18 cellular contexts compared by ENCODE assay signal in the genomic region with DNA sequence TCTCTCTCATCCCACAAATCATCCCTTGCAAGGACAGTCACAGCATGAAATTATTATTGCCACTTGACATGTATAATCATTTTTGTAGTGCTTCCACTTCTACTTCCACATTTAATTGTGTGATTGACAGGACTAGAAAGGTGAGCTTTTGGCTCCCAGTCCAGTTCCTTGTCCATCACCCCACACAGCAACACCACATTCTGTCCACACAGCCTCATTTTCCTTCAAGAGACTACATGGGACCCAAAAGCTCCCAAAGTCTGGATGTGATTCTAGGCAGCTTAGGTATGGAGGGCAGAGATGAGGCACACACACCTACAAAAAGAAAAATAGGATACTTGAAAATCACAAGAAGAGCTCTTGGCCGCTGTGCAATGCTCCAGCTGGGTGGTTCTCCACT.
DNase-seq lines count a peak whose midpoint lies in the region; ATAC-seq, FAIRE-seq and TF ChIP-seq lines count a peak whose summit lies in the region.
"Had no signal": no experiment of that assay in that cellular context is flagged by ENCODE, and none has a peak within 500 bp of the region (broad histone marks: within the 10 kb centered on the region; RNA-seq: fewer than 3 reads in every experiment).

No MANE protein-coding gene starts in this region.

- H3K4me2 ChIP-seq in BLaER1 treated with 17β-estradiol and CSF1 and Interleukin-3, amounts not matched to agents 10 nM and 100 nM: peak overlapping the region in 6 of 11 experiments; percentile 66 to 90 (median 80); a peak in 12 of 22 replicates
- no peak overlapping the region for H3K4me2 ChIP-seq in IMR-90 (ENCODE audit: low read depth, low read length)

- in situ Hi-C loops in IMR-90 (cut with MboI; ENCODE audit: low sequenced_read_pairs): loop anchor here (10.0 kb wide), 1 partner anchor 77 kb away; no protein-coding TSS in a partner anchor

- H3K23ac ChIP-seq in IMR-90 (ENCODE audit: low read depth, low read length): no peak overlapping the region

- ATAC-seq in IMR-90 (ENCODE audit: low read depth) (no peak), pancreas (no peak)
- no peak for ATAC-seq in activated CD4-positive, CD25-positive, alpha-beta regulatory T cell treated with anti-CD3 and anti-CD28 coated beads, Interleukin-2, amount 50 U/mL, for 24 hours
- ATAC-seq: HepG2 had no signal

- peaks cover 0 to 2% (median 0%) of the 10 kb centered on the region in 11 experiments; a peak in 1 of 22 replicates for H3K36me3 ChIP-seq in BLaER1 treated with 17β-estradiol and CSF1 and Interleukin-3, amounts not matched to agents 10 nM and 100 nM
- no peaks in the 10 kb centered on the region for H3K36me3 ChIP-seq in IMR-90 (ENCODE audit: control insufficient read depth, insufficient read depth, low read length)
- no peaks in the 10 kb centered on the region for H3K36me3 ChIP-seq in pancreas
- H3K36me3 ChIP-seq: BE2C had no signal

- DNase-seq in DMS79 treated with DMSO at 0.1 percent for 48 hours (lab: John Stamatoyannopoulos, UW) (peak; percentile 85), IMR-90 (no peak), endothelial cell (ENCODE audit: low spot score) (no peak), pancreas (no peak), iPS-NIHi7 (ENCODE audit: extremely low spot score) (no peak)
- DNase-seq: BE2C; CD4-positive, alpha-beta memory T cell; DMS153; DND-41; H9; KG1 had no signal

- H3K9me1 ChIP-seq in IMR-90 (ENCODE audit: insufficient read depth, low read length): peaks cover 6% of the 10 kb centered on the region

- no TSS peak for BruUV-seq in IMR-90 (replicated peaks; lab: Mats Ljungman, UMichigan)

- dilution Hi-C loops in IMR-90 (cut with HindIII; ENCODE audit: low sequenced_read_pairs, unreplicated experiment): no loop called here

- H4K8ac ChIP-seq in IMR-90 (ENCODE audit: low read depth in 2 of 2, low read length in 2 of 2): no peak overlapping the region

- intact Hi-C loops in IMR-90 (cut with micrococcal nuclease): no loop called here
- intact Hi-C loops in pancreas (cut with DNase I): no loop called here

- no peak overlapping the region for H2BK5ac ChIP-seq in IMR-90 (ENCODE audit: low read depth, low read length, poor library complexity, severe bottlenecking)

- peaks cover 7 to 23% (median 14%) of the 10 kb centered on the region in 11 experiments for H3K9me3 ChIP-seq in BLaER1 treated with 17β-estradiol and CSF1 and Interleukin-3, amounts not matched to agents 10 nM and 100 nM (replicated peaks in 1 of 11)
- H3K9me3 ChIP-seq in IMR-90 (ENCODE audit: control insufficient read depth, insufficient read depth, low read length): no peaks in the 10 kb centered on the region; the same call in 1 of the 2 replicates
- H3K9me3 ChIP-seq in pancreas: no peaks in the 10 kb centered on the region
- H3K9me3 ChIP-seq: BE2C had no signal

- no peak for TF ChIP-seq RAD21 in IMR-90 (IDR thresholded peaks at IDR 0.05; ENCODE audit: low read length)

- no peak overlapping the region for H4K5ac ChIP-seq in IMR-90 (ENCODE audit: low read depth, low read length)

- H3K4me3 Mint-ChIP-seq in endothelial cell (ENCODE audit: unreplicated experiment): peak overlapping the region; percentile 17
- H3K4me3 Mint-ChIP-seq: CD4-positive, alpha-beta memory T cell; H9 had no signal

- peaks cover 7% of the 10 kb centered on the region for H3K36me3 Mint-ChIP-seq in endothelial cell (ENCODE audit: low read depth, unreplicated experiment)
- H3K36me3 Mint-ChIP-seq: CD4-positive, alpha-beta memory T cell had no signal

- H3K9ac ChIP-seq in BLaER1 treated with 17β-estradiol and CSF1 and Interleukin-3, amounts not matched to agents 10 nM and 100 nM: no peak overlapping the region
- no peak overlapping the region for H3K9ac ChIP-seq in IMR-90 (ENCODE audit: low read depth, low read length)

- TF ChIP-seq POLR2A in IMR-90 (IDR thresholded peaks at IDR 0.05; ENCODE audit: low read depth, low read length): no peak

- peak overlapping the region; percentile 15; the same call in 1 of the 2 replicates for H3K4ac ChIP-seq in IMR-90 (ENCODE audit: low read depth, low read length)

- no peak overlapping the region for H3K18ac ChIP-seq in IMR-90 (ENCODE audit: low read depth, low read length)

- H3K9me3 Mint-ChIP-seq in endothelial cell (ENCODE audit: unreplicated experiment): peaks cover 5% of the 10 kb centered on the region

- TF ChIP-seq CTCF in IMR-90 (conservative IDR thresholded peaks at IDR 0.05; ENCODE audit: low read depth, low read length) (no peak), endothelial cell (IDR thresholded peaks at IDR 0.05; ENCODE audit: unreplicated experiment) (no peak), pancreas (IDR thresholded peaks at IDR 0.05) (no peak)

- no peak overlapping the region for H3K56ac ChIP-seq in IMR-90 (ENCODE audit: extremely low read depth, insufficient read depth, low read length)

- H3K79me1 ChIP-seq in IMR-90 (ENCODE audit: low read depth in 1 of 2, low read length in 2 of 2): no peaks in the 10 kb centered on the region

- no peak overlapping the region for H3K27ac Mint-ChIP-seq in endothelial cell (ENCODE audit: unreplicated experiment)
- H3K27ac Mint-ChIP-seq: CD4-positive, alpha-beta memory T cell; H9 had no signal

- peak overlapping the region; percentile 17; the same call in 1 of the 2 replicates for H2BK120ac ChIP-seq in IMR-90 (ENCODE audit: low read depth, low read length)

- H2AK5ac ChIP-seq in IMR-90 (ENCODE audit: low read depth, low read length): peak overlapping the region; percentile 43; the same call in 1 of the 2 replicates

- H3K4me1 Mint-ChIP-seq in endothelial cell (ENCODE audit: unreplicated experiment): peaks cover 3% of the 10 kb centered on the region

- H2BK15ac ChIP-seq in IMR-90 (ENCODE audit: low read depth, low read length): no peak overlapping the region; the same call in 2 of the 3 replicates

- peak overlapping the region; percentile 10 for H2AK9ac ChIP-seq in IMR-90 (replicated peaks; ENCODE audit: low read depth, low read length, poor library complexity)

- WGBS in IMR-90 (ENCODE audit: extremely low coverage in 2 of 2, insufficient read length in 1 of 2), 2 experiments: no CpG with 5 or more reads among the region's 1 CpG
- 82 to 90% methylated on average over 1 of the region's 1 CpG for WGBS in pancreas, 2 donors

- no peak overlapping the region for H3K4me3 ChIP-seq in BLaER1 treated with 17β-estradiol and CSF1 and Interleukin-3, amounts not matched to agents 10 nM and 100 nM
- H3K4me3 ChIP-seq in IMR-90 (ENCODE audit: insufficient read depth, low read depth, low read length): no peak overlapping the region
- H3K4me3 ChIP-seq in pancreas: no peak overlapping the region

- POLR2A ChIA-PET in IMR-90 (lab: Charles Lee; ENCODE audit: unreplicated experiment): no interaction called here

- no peak for FAIRE-seq in pancreas (lab: Jason Lieb, UNC)
- FAIRE-seq: GM12891, GM19239, H1, HepG2 had no signal

- peak overlapping the region in 3 of 11 experiments; percentile 11 to 26 (median 22); a peak in 3 of 22 replicates for H3K27ac ChIP-seq in BLaER1 treated with 17β-estradiol and CSF1 and Interleukin-3, amounts not matched to agents 10 nM and 100 nM
- H3K27ac ChIP-seq in IMR-90 (ENCODE audit: insufficient read depth, low read length) (no peak overlapping the region), pancreas (no peak overlapping the region)
- H3K27ac ChIP-seq: C4-2B had no signal

- H2BK20ac ChIP-seq in IMR-90 (ENCODE audit: low read depth, low read length): peak overlapping the region; percentile 26

- H4K91ac ChIP-seq in IMR-90 (ENCODE audit: insufficient read depth, low read depth, low read length): peak overlapping the region; percentile 13; the same call in 1 of the 2 replicates

- peaks cover 28 to 77% (median 46%) of the 10 kb centered on the region in 10 experiments for H3K4me1 ChIP-seq in BLaER1 treated with 17β-estradiol and CSF1 and Interleukin-3, amounts not matched to agents 10 nM and 100 nM
- H3K4me1 ChIP-seq in IMR-90 (ENCODE audit: control insufficient read depth, insufficient read depth, low read length) (peaks cover 17% of the 10 kb centered on the region), pancreas (no peaks in the 10 kb centered on the region)
- H3K4me1 ChIP-seq: BE2C had no signal

- H3K14ac ChIP-seq in IMR-90 (replicated peaks; ENCODE audit: low read depth, low read length): no peak overlapping the region

- H3K27me3 ChIP-seq in BLaER1 treated with 17β-estradiol and CSF1 and Interleukin-3, amounts not matched to agents 10 nM and 100 nM: no peaks in the 10 kb centered on the region
- H3K27me3 ChIP-seq in IMR-90 (ENCODE audit: control insufficient read depth, insufficient read depth, low read length) (no peaks in the 10 kb centered on the region), pancreas (no peaks in the 10 kb centered on the region)
- H3K27me3 ChIP-seq: BE2C had no signal

- no peaks in the 10 kb centered on the region for H4K20me1 ChIP-seq in BLaER1 treated with 17β-estradiol and CSF1 and Interleukin-3, amounts not matched to agents 10 nM and 100 nM
- no peaks in the 10 kb centered on the region for H4K20me1 ChIP-seq in IMR-90 (ENCODE audit: insufficient read depth, low read length)

- H3K27me3 Mint-ChIP-seq in endothelial cell (ENCODE audit: unreplicated experiment): peaks cover 4% of the 10 kb centered on the region
- H3K27me3 Mint-ChIP-seq: CD4-positive, alpha-beta memory T cell had no signal

- CTCF ChIA-PET in IMR-90 (lab: Yijun Ruan, JAX): no interaction called here

- H2AFZ ChIP-seq in IMR-90 (replicated peaks; ENCODE audit: low read length, poor library complexity): no peak overlapping the region

TF ChIP-seq in IMR-90, 13 proteins besides CTCF, POLR2A, EP300 and RAD21:
- TF ChIP-seq MXI1 (IDR thresholded peaks at IDR 0.05; ENCODE audit: borderline replicate concordance, low read depth, low read length) (no peak), FOS (IDR thresholded peaks at IDR 0.05; ENCODE audit: low read depth, low read length) (no peak)
- TF ChIP-seq, protein P1, sequence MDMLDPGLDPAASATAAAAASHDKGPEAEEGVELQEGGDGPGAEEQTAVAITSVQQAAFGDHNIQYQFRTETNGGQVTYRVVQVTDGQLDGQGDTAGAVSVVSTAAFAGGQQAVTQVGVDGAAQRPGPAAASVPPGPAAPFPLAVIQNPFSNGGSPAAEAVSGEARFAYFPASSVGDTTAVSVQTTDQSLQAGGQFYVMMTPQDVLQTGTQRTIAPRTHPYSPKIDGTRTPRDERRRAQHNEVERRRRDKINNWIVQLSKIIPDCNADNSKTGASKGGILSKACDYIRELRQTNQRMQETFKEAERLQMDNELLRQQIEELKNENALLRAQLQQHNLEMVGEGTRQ (IDR thresholded peaks at IDR 0.05; ENCODE audit: low read depth, low read length): no peak
TF ChIP-seq in IMR-90: peak in this region for 0.
